ENCODE assay signal across 20 cellular contexts in genomic region chrX:133056341-133056740, GRCh38. TPM values are rescaled to one million over a fixed set of nuclear protein-coding genes. Genes with fewer than 3 reads are reported as not detected.
DNase-seq lines count a peak whose midpoint lies in the region; ATAC-seq, FAIRE-seq and TF ChIP-seq lines count a peak whose summit lies in the region.
"Had no signal": no experiment of that assay in that cellular context is flagged by ENCODE, and none has a peak within 500 bp of the region (broad histone marks: within the 10 kb centered on the region; RNA-seq: fewer than 3 reads in every experiment).

No MANE protein-coding gene starts in this region.

- BruUV-seq in mammary epithelial cell (replicated peaks; lab: Mats Ljungman, UMichigan), result no TSS peak

- H3K4me2 ChIP-seq in A549, result no peak overlapping the region
- no peak overlapping the region for H3K4me2 ChIP-seq in mammary epithelial cell (ENCODE audit: insufficient read depth, low read depth, low read length)
- H3K4me2 ChIP-seq in keratinocyte (ENCODE audit: control insufficient read depth, extremely low read depth, insufficient read depth, low read depth, low read length), result no peak overlapping the region
- H3K4me2 ChIP-seq: BLaER1 treated with 17β-estradiol and CSF1 and Interleukin-3, amounts not matched to agents 10 nM and 100 nM had no signal

- H3K9ac ChIP-seq in mammary epithelial cell (ENCODE audit: insufficient read depth, low read length) (no peak overlapping the region), keratinocyte (ENCODE audit: control insufficient read depth, extremely low read depth, insufficient read depth, low read length) (no peak overlapping the region)
- H3K9ac ChIP-seq: BLaER1 treated with 17β-estradiol and CSF1 and Interleukin-3, amounts not matched to agents 10 nM and 100 nM had no signal

- H3K27me3 ChIP-seq in mammary epithelial cell (ENCODE audit: insufficient read depth, low read length) (no peaks in the 10 kb centered on the region), keratinocyte (ENCODE audit: control insufficient read depth, extremely low read depth, insufficient read depth, low read length) (no peaks in the 10 kb centered on the region), tibial nerve (no peaks in the 10 kb centered on the region)

- CTCF ChIA-PET in A549 (lab: Yijun Ruan, JAX) (no interaction called here), mammary epithelial cell (lab: Charles Lee; ENCODE audit: low non-redundant PET) (interaction anchor here (1.5 kb wide), 1 partner anchor 10 kb away, joined by 9 read pairs; no protein-coding TSS in a partner anchor)

- H4K20me1 ChIP-seq in mammary epithelial cell (ENCODE audit: insufficient read depth, low read length) (no peaks in the 10 kb centered on the region), keratinocyte (ENCODE audit: control insufficient read depth, extremely low read depth, insufficient read depth, low read length) (no peaks in the 10 kb centered on the region)
- H4K20me1 ChIP-seq: BLaER1 treated with 17β-estradiol and CSF1 and Interleukin-3, amounts not matched to agents 10 nM and 100 nM had no signal

- in situ Hi-C loops in mammary epithelial cell (cut with MboI; ENCODE audit: low sequenced_read_pairs in 2 of 2), result no loop called here

- H3K4me3 Mint-ChIP-seq in natural killer cell treated with Interleukin-12 subunit alpha and Interleukin-12 subunit beta and Interleukin-15 and Interleukin-18, amount 100 ng/mL, for 72 hours, result no peak overlapping the region
- H3K4me3 Mint-ChIP-seq: HFFc6 had no signal

- H3K79me2 ChIP-seq in mammary epithelial cell (ENCODE audit: insufficient read depth, low read length) (no peaks in the 10 kb centered on the region), keratinocyte (ENCODE audit: control insufficient read depth, insufficient read depth, low read length) (no peaks in the 10 kb centered on the region)

- POLR2A ChIA-PET in A549 (lab: Yijun Ruan, JAX), result no interaction called here

- peak; percentile 54 for FAIRE-seq in A549 (lab: Jason Lieb, UNC)
- no peak for FAIRE-seq in keratinocyte (lab: Jason Lieb, UNC)
- FAIRE-seq: A204.1, H54 had no signal

- intact Hi-C loops in mammary epithelial cell (cut with micrococcal nuclease), result no loop called here

- H3K27ac Mint-ChIP-seq in natural killer cell treated with Interleukin-12 subunit alpha and Interleukin-12 subunit beta and Interleukin-15 and Interleukin-18, amount 100 ng/mL, for 72 hours, result no peak overlapping the region
- H3K27ac Mint-ChIP-seq: HFFc6 had no signal

- no peak overlapping the region for H2AFZ ChIP-seq in mammary epithelial cell (ENCODE audit: low read depth, low read length)
- H2AFZ ChIP-seq in keratinocyte (ENCODE audit: control insufficient read depth, low read length), result no peak overlapping the region

- H3K27me3 Mint-ChIP-seq in natural killer cell treated with Interleukin-12 subunit alpha and Interleukin-12 subunit beta and Interleukin-15 and Interleukin-18, amount 100 ng/mL, for 72 hours, result peaks cover 21 to 30% of the 10 kb centered on the region in 2 donors

- H3K9me3 Mint-ChIP-seq in natural killer cell treated with Interleukin-12 subunit alpha and Interleukin-12 subunit beta and Interleukin-15 and Interleukin-18, amount 100 ng/mL, for 72 hours, result no peaks in the 10 kb centered on the region

- H3K9me3 ChIP-seq in A549 (no peaks in the 10 kb centered on the region), mammary epithelial cell (replicated peaks; ENCODE audit: insufficient read depth, low read length) (no peaks in the 10 kb centered on the region), keratinocyte (ENCODE audit: control insufficient read depth, low read depth, low read length) (no peaks in the 10 kb centered on the region), tibial nerve (no peaks in the 10 kb centered on the region)

- DNase-seq in A549 (ENCODE audit: low read depth in 1 of 2, low spot score in 1 of 2) (no peak), HT-29 (ENCODE audit: low spot score) (peak; percentile 20), mammary epithelial cell (peak; percentile 51), keratinocyte (ENCODE audit: low read depth, low spot score) (peak; percentile 9), tibial nerve (ENCODE audit: low spot score in 2 of 2) (no peak)
- no peak for DNase-seq in natural killer cell treated with Interleukin-12 subunit alpha and Interleukin-12 subunit beta and Interleukin-15 and Interleukin-18, amount 100 ng/mL, for 72 hours (ENCODE audit: low spot score)
- DNase-seq: DMS 273 treated with DMSO at 0.1 percent for 48 hours, EL, HFFc6, MM.1S, NCI-H1092 treated with DMSO at 0.1 percent for 48 hours, NCI-H2081 treated with DMSO at 0.1 percent for 48 hours, NCI-H524, SHP77 had no signal

- 25% methylated on average over 1 of the region's 1 CpG for WGBS in A549 (ENCODE audit: missing lambda C conversion rate)
- WGBS in mammary epithelial cell (ENCODE audit: low coverage, missing lambda C conversion rate), result 73% methylated on average over 1 of the region's 1 CpG
- WGBS in tibial nerve, 2 donors, result 77 to 92% methylated on average over 1 of the region's 1 CpG

- TF ChIP-seq POLR2A in A549 (IDR thresholded peaks at IDR 0.05; ENCODE audit: low read length), result no peak
- TF ChIP-seq POLR2A in GM18505 (IDR thresholded peaks at IDR 0.05; ENCODE audit: borderline replicate concordance, extremely low read depth, insufficient read depth, insufficient read length), result no peak
- TF ChIP-seq POLR2A in tibial nerve (IDR thresholded peaks at IDR 0.05), result no peak

- TF ChIP-seq RAD21 in A549 (conservative IDR thresholded peaks at IDR 0.05 in 1 of 2, IDR thresholded peaks at IDR 0.05 in 1 of 2), result no peak

- no peaks in the 10 kb centered on the region for H3K4me1 Mint-ChIP-seq in natural killer cell treated with Interleukin-12 subunit alpha and Interleukin-12 subunit beta and Interleukin-15 and Interleukin-18, amount 100 ng/mL, for 72 hours (ENCODE audit: low read depth in 2 of 2)

- TF ChIP-seq EP300 in A549 (IDR thresholded peaks at IDR 0.05), result no peak
- TF ChIP-seq EP300 in tibial nerve (IDR thresholded peaks at IDR 0.05), result no peak

- H3K27ac ChIP-seq in A549, result no peak overlapping the region
- no peak overlapping the region for H3K27ac ChIP-seq in mammary epithelial cell (ENCODE audit: insufficient read depth, low read depth, low read length)
- no peak overlapping the region for H3K27ac ChIP-seq in keratinocyte (ENCODE audit: control insufficient read depth, insufficient read depth, low read length)
- H3K27ac ChIP-seq in tibial nerve, result no peak overlapping the region
- H3K27ac ChIP-seq: BLaER1 treated with 17β-estradiol and CSF1 and Interleukin-3, amounts not matched to agents 10 nM and 100 nM had no signal

- dilution Hi-C loops in mammary epithelial cell (cut with HindIII; ENCODE audit: low sequenced_read_pairs) (no loop called here), keratinocyte (cut with MboI; ENCODE audit: extremely low pct_ligation_motif_present, low sequenced_read_pairs) (no loop called here)

- TF ChIP-seq CTCF in A549 (IDR thresholded peaks at IDR 0.05) (no peak), mammary epithelial cell (conservative IDR thresholded peaks at IDR 0.05 in 1 of 2, IDR thresholded peaks at IDR 0.05 in 1 of 2; ENCODE audit: extremely low read depth in 1 of 2, insufficient read depth in 1 of 2, low read depth in 1 of 2, low read length in 2 of 2) (no peak), keratinocyte (optimal IDR thresholded peaks at IDR 0.05 in 1 of 3, IDR thresholded peaks at IDR 0.05 in 1 of 3, conservative IDR thresholded peaks at IDR 0.05 in 1 of 3; ENCODE audit: extremely low read depth in 1 of 3, insufficient read depth in 2 of 3, low read length in 3 of 3) (no peak), tibial nerve (IDR thresholded peaks at IDR 0.05) (no peak)

- H3K4me1 ChIP-seq in A549 (no peaks in the 10 kb centered on the region), mammary epithelial cell (ENCODE audit: insufficient read depth, low read length) (peaks cover 5% of the 10 kb centered on the region), keratinocyte (ENCODE audit: control insufficient read depth, extremely low read depth, insufficient read depth, low read length) (peaks cover 9% of the 10 kb centered on the region), tibial nerve (no peaks in the 10 kb centered on the region)

- ATAC-seq in A549 (no peak), GM18505 (IDR thresholded peaks at IDR 0.05; ENCODE audit: unreplicated experiment) (no peak), HG02678 (IDR thresholded peaks at IDR 0.05; ENCODE audit: unreplicated experiment) (no peak)
- no peak for ATAC-seq in natural killer cell treated with Interleukin-12 subunit alpha and Interleukin-12 subunit beta and Interleukin-15 and Interleukin-18, amount 100 ng/mL, for 72 hours
- ATAC-seq: Panc1 had no signal

- no peaks in the 10 kb centered on the region for H3K36me3 Mint-ChIP-seq in natural killer cell treated with Interleukin-12 subunit alpha and Interleukin-12 subunit beta and Interleukin-15 and Interleukin-18, amount 100 ng/mL, for 72 hours

- H3K4me3 ChIP-seq in A549 (no peak overlapping the region), mammary epithelial cell (replicated peaks in 1 of 3; ENCODE audit: insufficient read depth in 1 of 3, low read depth in 2 of 3, low read length in 3 of 3) (no peak overlapping the region), keratinocyte (ENCODE audit: control insufficient read depth in 2 of 3, extremely low read depth in 1 of 3, insufficient read depth in 2 of 3, low read depth in 1 of 3, low read length in 3 of 3) (no peak overlapping the region), tibial nerve (no peak overlapping the region)
- H3K4me3 ChIP-seq: BLaER1 treated with 17β-estradiol and CSF1 and Interleukin-3, amounts not matched to agents 10 nM and 100 nM had no signal

- H3K9me1 ChIP-seq in keratinocyte (ENCODE audit: control insufficient read depth, extremely low read depth, insufficient read depth, low read length), result no peaks in the 10 kb centered on the region

- no peaks in the 10 kb centered on the region for H3K36me3 ChIP-seq in mammary epithelial cell (ENCODE audit: insufficient read depth, low read length)
- no peaks in the 10 kb centered on the region for H3K36me3 ChIP-seq in keratinocyte (ENCODE audit: control insufficient read depth in 2 of 2, extremely low read depth in 1 of 2, insufficient read depth in 2 of 2, low read length in 2 of 2)
- no peaks in the 10 kb centered on the region for H3K36me3 ChIP-seq in tibial nerve
- H3K36me3 ChIP-seq: BLaER1 treated with 17β-estradiol and CSF1 and Interleukin-3, amounts not matched to agents 10 nM and 100 nM had no signal

RNA-seq across cellular contexts. Expression of gene USP26, which starts 40.6 kb away (rescaled TPM):
- polyA plus RNA-seq in A549 (2011; rRNA removed) (not detected in 2 replicates), A549 (2017; fragmentation: RNase III; extraction: RNeasy Plus Mini Kit Qiagen cat#74134 plus additional on column Dnase treatment) (not detected in 3 replicates), mammary epithelial cell (not detected), keratinocyte (not detected in 3 replicates)
- polyA plus RNA-seq in A549 (2012; cell fraction: cytosol; rRNA removed), result not detected in 2 replicates
- not detected in 2 replicates for polyA plus RNA-seq in A549 (2012; cell fraction: nucleus; rRNA removed)
- polyA minus RNA-seq in A549 (2011; rRNA and poly(A)+ RNA removed), result not detected in 2 replicates
- total RNA-seq in HT-29 (2014; rRNA removed; shearing (Covaris generic)), result not detected in 2 replicates
- total RNA-seq in mammary epithelial cell (not detected), tibial nerve (not detected)
- polyA minus RNA-seq in mammary epithelial cell (not detected), keratinocyte (not detected in 3 replicates)
- polyA plus RNA-seq in keratinocyte (2011; ENCODE audit: low read depth), result not detected
- not detected in 2 replicates for polyA plus RNA-seq in keratinocyte (2011; cell fraction: cytosol; rRNA removed)
- not detected in 2 replicates for polyA plus RNA-seq in keratinocyte (2011; cell fraction: nucleus; rRNA removed)
- not detected in 2 replicates for polyA plus RNA-seq in keratinocyte (2012; ENCODE audit: low replicate concordance)
- not detected for polyA minus RNA-seq in keratinocyte (2011; cell fraction: cytosol; rRNA and poly(A)+ RNA removed)
- polyA minus RNA-seq in keratinocyte (2011; cell fraction: nucleus; rRNA and poly(A)+ RNA removed), result not detected in 2 replicates
- not detected for total RNA-seq in natural killer cell treated with Interleukin-12 subunit alpha and Interleukin-12 subunit beta and Interleukin-15 and Interleukin-18, amount 100 ng/mL, for 72 hours
- total RNA-seq: HFFc6 had no signal

Comparison
In these comparisons a context has a peak if more than half of its experiments do, and no peak if none do; other contexts are left out.
1. DNase-seq: peak in HT-29 (single experiment), mammary epithelial cell (single experiment) and keratinocyte (single experiment); none in A549 (0 of 2), natural killer cell treated with Interleukin-12 subunit alpha and Interleukin-12 subunit beta and Interleukin-15 and Interleukin-18, amount 100 ng/mL, for 72 hours (single experiment) and tibial nerve (0 of 2).